ENCODE assay signal across 1 cellular context in genomic region chr12:5071496-5071895, GRCh38.
TF ChIP-seq lines count a peak whose summit lies in the region.

No MANE protein-coding gene starts in this region.

TF ChIP-seq in GM23338, 12 proteins besides CTCF, POLR2A, EP300 and RAD21 (continued from another document):
- no peak for TF ChIP-seq ZNF462 (CRISPR knock-in tag; IDR thresholded peaks at IDR 0.05)
- TF ChIP-seq REST (IDR thresholded peaks at IDR 0.05; ENCODE audit: unreplicated experiment): no peak
- no peak for TF ChIP-seq ZNF331 (CRISPR knock-in tag; IDR thresholded peaks at IDR 0.05; ENCODE audit: low read depth)
- no peak for TF ChIP-seq STAT1 (IDR thresholded peaks at IDR 0.05; ENCODE audit: unreplicated experiment)
- no peak for TF ChIP-seq EZH2phosphoT487 (IDR thresholded peaks at IDR 0.05; ENCODE audit: unreplicated experiment)
